ENCODE assay signal across 1 cellular context in the genomic region with DNA sequence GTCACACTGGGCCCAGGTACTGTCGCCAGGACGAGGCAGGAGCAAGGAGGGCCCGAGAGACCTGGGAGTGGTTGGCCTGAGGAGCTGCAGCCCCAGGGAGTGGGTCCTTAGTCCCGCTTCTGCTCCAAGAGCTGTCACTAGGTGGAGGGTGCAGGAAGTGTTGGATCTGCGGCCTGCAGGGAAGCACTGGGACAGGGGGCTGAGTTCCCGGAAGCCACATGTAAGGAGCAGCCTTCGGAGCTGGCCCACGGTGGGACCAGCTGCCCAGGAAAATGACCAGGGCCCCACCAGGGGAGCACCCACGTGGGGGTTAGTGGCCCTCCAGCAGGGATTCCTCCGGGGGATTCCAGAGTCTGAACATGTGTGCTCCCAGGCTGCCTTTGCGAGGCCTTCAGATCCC.
TF ChIP-seq lines count a peak whose summit lies in the region.

No MANE protein-coding gene starts in this region.

TF ChIP-seq in IMR-90, 13 proteins besides CTCF, POLR2A, EP300 and RAD21 (continued from another document):
- TF ChIP-seq, protein P1, sequence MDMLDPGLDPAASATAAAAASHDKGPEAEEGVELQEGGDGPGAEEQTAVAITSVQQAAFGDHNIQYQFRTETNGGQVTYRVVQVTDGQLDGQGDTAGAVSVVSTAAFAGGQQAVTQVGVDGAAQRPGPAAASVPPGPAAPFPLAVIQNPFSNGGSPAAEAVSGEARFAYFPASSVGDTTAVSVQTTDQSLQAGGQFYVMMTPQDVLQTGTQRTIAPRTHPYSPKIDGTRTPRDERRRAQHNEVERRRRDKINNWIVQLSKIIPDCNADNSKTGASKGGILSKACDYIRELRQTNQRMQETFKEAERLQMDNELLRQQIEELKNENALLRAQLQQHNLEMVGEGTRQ (IDR thresholded peaks at IDR 0.05; ENCODE audit: low read depth, low read length): no peak
- TF ChIP-seq MAZ (IDR thresholded peaks at IDR 0.05; ENCODE audit: borderline replicate concordance, low read depth, low read length) (no peak), MAFK (IDR thresholded peaks at IDR 0.05; ENCODE audit: low read depth, low read length) (no peak), CHD1 (IDR thresholded peaks at IDR 0.05; ENCODE audit: low read depth, low read length) (no peak), NFE2L2 (IDR thresholded peaks at IDR 0.05; ENCODE audit: low read depth, low read length) (no peak), RCOR1 (IDR thresholded peaks at IDR 0.05; ENCODE audit: insufficient replicate concordance, low read length) (no peak), FOS (IDR thresholded peaks at IDR 0.05; ENCODE audit: low read depth, low read length) (no peak), CEBPB (IDR thresholded peaks at IDR 0.05; ENCODE audit: low read depth, low read length) (no peak), RFX5 (IDR thresholded peaks at IDR 0.05; ENCODE audit: low read depth, low read length) (no peak)
- TF ChIP-seq, protein P2, sequence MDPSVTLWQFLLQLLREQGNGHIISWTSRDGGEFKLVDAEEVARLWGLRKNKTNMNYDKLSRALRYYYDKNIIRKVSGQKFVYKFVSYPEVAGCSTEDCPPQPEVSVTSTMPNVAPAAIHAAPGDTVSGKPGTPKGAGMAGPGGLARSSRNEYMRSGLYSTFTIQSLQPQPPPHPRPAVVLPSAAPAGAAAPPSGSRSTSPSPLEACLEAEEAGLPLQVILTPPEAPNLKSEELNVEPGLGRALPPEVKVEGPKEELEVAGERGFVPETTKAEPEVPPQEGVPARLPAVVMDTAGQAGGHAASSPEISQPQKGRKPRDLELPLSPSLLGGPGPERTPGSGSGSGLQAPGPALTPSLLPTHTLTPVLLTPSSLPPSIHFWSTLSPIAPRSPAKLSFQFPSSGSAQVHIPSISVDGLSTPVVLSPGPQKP (IDR thresholded peaks at IDR 0.05; ENCODE audit: borderline replicate concordance, low read depth, low read length): no peak
